In genomic region chr7:72343991-72344390, GRCh38 we compare ENCODE assay signal across 23 cellular contexts.
DNase-seq lines count a peak whose midpoint lies in the region; ATAC-seq, FAIRE-seq and TF ChIP-seq lines count a peak whose summit lies in the region.
"Had no signal": no experiment of that assay in that cellular context is flagged by ENCODE, and none has a peak within 500 bp of the region (broad histone marks: within the 10 kb centered on the region; RNA-seq: fewer than 3 reads in every experiment).

No MANE protein-coding gene starts in this region.

- no peak for TF ChIP-seq EP300 in esophagus muscularis mucosa (IDR thresholded peaks at IDR 0.05)

- no peak for TF ChIP-seq CTCF in right atrium auricular region (IDR thresholded peaks at IDR 0.05)
- TF ChIP-seq CTCF in heart left ventricle (IDR thresholded peaks at IDR 0.05): no peak
- TF ChIP-seq CTCF in esophagus muscularis mucosa (IDR thresholded peaks at IDR 0.05): no peak
- TF ChIP-seq CTCF in adrenal gland (IDR thresholded peaks at IDR 0.05): no peak

- H3K27ac ChIP-seq in right atrium auricular region (no peak overlapping the region), heart left ventricle (no peak overlapping the region), esophagus muscularis mucosa (replicated peaks in 1 of 4) (no peak overlapping the region), substantia nigra (ENCODE audit: low read depth, low read length, poor library complexity, severe bottlenecking) (no peak overlapping the region), adrenal gland (no peak overlapping the region)
- H3K27ac ChIP-seq: SJCRH30 had no signal

- intact Hi-C loops in heart left ventricle (cut with DNase I): no loop called here
- intact Hi-C loops in esophagus muscularis mucosa (cut with DNase I): no loop called here
- intact Hi-C loops in adrenal gland (cut with DNase I): no loop called here

- no peaks in the 10 kb centered on the region for H3K27me3 ChIP-seq in right atrium auricular region
- H3K27me3 ChIP-seq in heart left ventricle: peaks cover 0 to 12% (median 0%) of the 10 kb centered on the region in 9 donors
- peaks cover 0 to 5% (median 0%) of the 10 kb centered on the region in 4 donors for H3K27me3 ChIP-seq in esophagus muscularis mucosa
- H3K27me3 ChIP-seq in adrenal gland: no peaks in the 10 kb centered on the region
- H3K27me3 ChIP-seq: SJCRH30 had no signal

- peak; percentile 9 for FAIRE-seq in islet of Langerhans (lab: Jason Lieb, UNC)
- FAIRE-seq: GM19239 had no signal

- H3K9me3 ChIP-seq in right atrium auricular region: no peaks in the 10 kb centered on the region
- H3K9me3 ChIP-seq in heart left ventricle: no peaks in the 10 kb centered on the region
- no peaks in the 10 kb centered on the region for H3K9me3 ChIP-seq in esophagus muscularis mucosa
- peaks cover 0 to 3% (median 0%) of the 10 kb centered on the region in 3 donors for H3K9me3 ChIP-seq in adrenal gland (replicated peaks in 1 of 3)
- H3K9me3 ChIP-seq: BE2C, SJCRH30 had no signal

- peak; percentile 2 for DNase-seq in right atrium auricular region (ENCODE audit: low spot score)
- DNase-seq in heart left ventricle: no peak
- peak; percentile 47 for DNase-seq in esophagus muscularis mucosa (ENCODE audit: extremely low spot score)
- DNase-seq in substantia nigra (lab: John Stamatoyannopoulos, UW): no peak
- DNase-seq in adrenal gland: no peak
- no peak for DNase-seq in activated CD8-positive, alpha-beta memory T cell treated with anti-CD3 and anti-CD28 coated beads, Interleukin-2, amount 50 U/mL, for 48 hours
- DNase-seq: 8988T; ACHN; BE2C; CD8-positive, alpha-beta memory T cell; DMS79 treated with DMSO at 0.1 percent for 48 hours; HCEC 1CT; KBM-7; MV-4-11; NCI-H1105; NCI-H146; NCI-H1930; NCI-H2227 treated with DMSO at 0.1 percent for 48 hours; PC-3; SJCRH30 had no signal

- H3K4me3 ChIP-seq in right atrium auricular region: no peak overlapping the region
- no peak overlapping the region for H3K4me3 ChIP-seq in heart left ventricle
- H3K4me3 ChIP-seq in esophagus muscularis mucosa: no peak overlapping the region
- H3K4me3 ChIP-seq in adrenal gland: no peak overlapping the region
- H3K4me3 ChIP-seq: SJCRH30 had no signal

- H3K4me1 ChIP-seq in right atrium auricular region (no peaks in the 10 kb centered on the region), heart left ventricle (no peaks in the 10 kb centered on the region), esophagus muscularis mucosa (no peaks in the 10 kb centered on the region), adrenal gland (replicated peaks in 1 of 2) (no peaks in the 10 kb centered on the region)
- H3K4me1 ChIP-seq: BE2C, SJCRH30 had no signal

- H3K36me3 ChIP-seq in right atrium auricular region (no peaks in the 10 kb centered on the region), heart left ventricle (no peaks in the 10 kb centered on the region), esophagus muscularis mucosa (no peaks in the 10 kb centered on the region), adrenal gland (replicated peaks in 1 of 2) (no peaks in the 10 kb centered on the region)
- H3K36me3 ChIP-seq: BE2C, SJCRH30 had no signal

- TF ChIP-seq POLR2A in heart left ventricle (IDR thresholded peaks at IDR 0.05) (no peak), esophagus muscularis mucosa (IDR thresholded peaks at IDR 0.05; ENCODE audit: low read depth) (no peak), adrenal gland (IDR thresholded peaks at IDR 0.05) (no peak)

- 58 to 72% (median 63%) methylated on average over 3 of the region's 3 CpGs for WGBS in heart left ventricle, 4 donors
- WGBS in esophagus muscularis mucosa: 76% methylated on average over 3 of the region's 3 CpGs
- 63 to 79% (median 68%) methylated on average over 3 of the region's 3 CpGs for WGBS in adrenal gland, 4 donors

- ATAC-seq in heart left ventricle: no peak
- ATAC-seq in HG03025 (IDR thresholded peaks at IDR 0.05; ENCODE audit: low FRiP score, unreplicated experiment): no peak
- ATAC-seq: PC-3 had no signal

Comparison
In these comparisons a context has a peak if more than half of its experiments do, and no peak if none do; other contexts are left out.
1. DNase-seq: peak in right atrium auricular region (single experiment) and esophagus muscularis mucosa (single experiment); none in heart left ventricle (0 of 5), substantia nigra (0 of 49), adrenal gland (0 of 7) and activated CD8-positive, alpha-beta memory T cell treated with anti-CD3 and anti-CD28 coated beads, Interleukin-2, amount 50 U/mL, for 48 hours (single experiment).